In genomic region chr22:29716814-29717213, GRCh38 we compare ENCODE assay signal across 8 cellular contexts. TPM values are rescaled to one million over a fixed set of nuclear protein-coding genes. Genes with fewer than 3 reads are reported as not detected.
A peak's percentile ranks its signal among the peaks of the same experiment; 100 is the strongest.
DNase-seq lines count a peak whose midpoint lies in the region; ATAC-seq and TF ChIP-seq lines count a peak whose summit lies in the region.

No MANE protein-coding gene starts in this region.

- no peak for TF ChIP-seq CTCF in Calu3 (IDR thresholded peaks at IDR 0.05; ENCODE audit: unreplicated experiment)

- CTCF ChIA-PET in Calu3 (lab: Charles Lee): interaction anchor here (0.6 to 2.1 kb wide), 6 partner anchors 15 to 372 kb away, joined by 3 to 13 read pairs (median 4); no protein-coding TSS in a partner anchor

- no TSS peak for BruUV-seq in Calu3 (replicated peaks; lab: Mats Ljungman, UMichigan)

- intact Hi-C loops in Calu3 (cut with micrococcal nuclease; ENCODE audit: unreplicated experiment): no loop called here

- no peak overlapping the region for H3K4me3 Mint-ChIP-seq in Calu3 (ENCODE audit: low read depth, unreplicated experiment)
- H3K4me3 Mint-ChIP-seq in activated naive CD8-positive, alpha-beta T cell treated with anti-CD3 and anti-CD28 coated beads for 36 hours: no peak overlapping the region

- no peak for ATAC-seq in GM18520 (IDR thresholded peaks at IDR 0.05; ENCODE audit: unreplicated experiment)

- no peaks in the 10 kb centered on the region for H3K9me3 Mint-ChIP-seq in Calu3 (ENCODE audit: low read depth, unreplicated experiment)
- no peaks in the 10 kb centered on the region for H3K9me3 Mint-ChIP-seq in activated naive CD8-positive, alpha-beta T cell treated with anti-CD3 and anti-CD28 coated beads for 36 hours

- peaks cover 21% of the 10 kb centered on the region for H3K4me1 Mint-ChIP-seq in Calu3 (ENCODE audit: low read depth, unreplicated experiment)
- peaks cover 2% of the 10 kb centered on the region for H3K4me1 Mint-ChIP-seq in activated naive CD8-positive, alpha-beta T cell treated with anti-CD3 and anti-CD28 coated beads for 36 hours

- H3K27ac Mint-ChIP-seq in Calu3 (ENCODE audit: unreplicated experiment): no peak overlapping the region
- H3K27ac Mint-ChIP-seq in activated naive CD8-positive, alpha-beta T cell treated with anti-CD3 and anti-CD28 coated beads for 36 hours: no peak overlapping the region

- DNase-seq in Calu3 (peak; percentile 89), HuH-7.5 (ENCODE audit: low spot score) (peak; percentile 86), hippocampal formation (lab: John Stamatoyannopoulos, UW) (peak; percentile 62 to 71), smooth muscle cell of the brain vasculature (ENCODE audit: low read depth, low spot score) (peak; percentile 50), NCI-H510A (lab: John Stamatoyannopoulos, UW) (no peak), activated T-cell treated with anti-CD3 and anti-CD28 coated beads for 4 hours (no peak)
- peak; percentile 30 for DNase-seq in activated naive CD8-positive, alpha-beta T cell treated with anti-CD3 and anti-CD28 coated beads for 36 hours

- H3K36me3 Mint-ChIP-seq in Calu3 (ENCODE audit: insufficient read depth, unreplicated experiment): peaks cover 18% of the 10 kb centered on the region
- H3K36me3 Mint-ChIP-seq in activated naive CD8-positive, alpha-beta T cell treated with anti-CD3 and anti-CD28 coated beads for 36 hours: no peaks in the 10 kb centered on the region

- H3K27me3 Mint-ChIP-seq in Calu3 (ENCODE audit: unreplicated experiment): peaks cover 91% of the 10 kb centered on the region
- peaks cover 47% of the 10 kb centered on the region for H3K27me3 Mint-ChIP-seq in activated naive CD8-positive, alpha-beta T cell treated with anti-CD3 and anti-CD28 coated beads for 36 hours

RNA-seq across cellular contexts. Expression of gene CABP7, which starts 3.0 kb away (rescaled TPM):
- total RNA-seq in Calu3 (2022): not detected in 2 replicates
- total RNA-seq in activated naive CD8-positive, alpha-beta T cell treated with anti-CD3 and anti-CD28 coated beads for 36 hours: under 1 TPM in 1 of 2 experiments, not detected in 1; 0.06 TPM

RNA-seq across cellular contexts. Expression of gene ZMAT5, which starts 50.0 kb away (rescaled TPM):
- 20.5 and 21.0 TPM in 2 replicates for total RNA-seq in Calu3 (2022)
- 10 to 100 TPM; 17.1 to 17.5 TPM for total RNA-seq in activated naive CD8-positive, alpha-beta T cell treated with anti-CD3 and anti-CD28 coated beads for 36 hours

RNA-seq across cellular contexts. Expression of gene UQCR10, which starts 50.4 kb away (rescaled TPM):
- 113 and 120 TPM in 2 replicates for total RNA-seq in Calu3 (2022)
- total RNA-seq in activated naive CD8-positive, alpha-beta T cell treated with anti-CD3 and anti-CD28 coated beads for 36 hours: 100 to 1,000 TPM; 108 to 117 TPM

Comparison
In these comparisons a context has a peak if more than half of its experiments do, and no peak if none do; other contexts are left out.
1. DNase-seq: peak in Calu3 (single experiment), HuH-7.5 (single experiment), activated naive CD8-positive, alpha-beta T cell treated with anti-CD3 and anti-CD28 coated beads for 36 hours (single experiment), hippocampal formation (2 of 2) and smooth muscle cell of the brain vasculature (single experiment); none in NCI-H510A (single experiment) and activated T-cell treated with anti-CD3 and anti-CD28 coated beads for 4 hours (single experiment).